Comparison of ENCODE assay signal across 13 cellular contexts in the genomic region with DNA sequence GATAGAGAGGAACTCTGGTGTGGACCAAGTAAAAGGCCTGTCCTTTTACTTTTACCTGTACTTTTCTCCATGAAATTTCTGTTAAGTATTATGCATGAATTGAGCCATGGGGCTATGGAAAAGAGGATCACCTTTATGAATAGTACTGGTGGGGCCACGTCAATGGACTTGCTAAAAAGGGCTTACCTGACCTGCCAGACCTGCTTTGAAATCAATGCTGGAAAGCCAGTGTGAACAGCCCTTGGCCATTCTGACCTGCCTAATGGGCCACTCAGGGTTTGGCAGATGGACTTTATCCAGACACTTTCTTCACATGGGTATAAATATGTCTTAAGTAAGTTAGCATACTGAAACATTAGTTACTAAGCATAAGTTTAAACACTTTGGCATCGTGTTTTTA. TPM values are rescaled to one million over a fixed set of nuclear protein-coding genes. Genes with fewer than 3 reads are reported as not detected.
A peak's percentile ranks its signal among the peaks of the same experiment; 100 is the strongest.
DNase-seq lines count a peak whose midpoint lies in the region; ATAC-seq, FAIRE-seq and TF ChIP-seq lines count a peak whose summit lies in the region.
"Had no signal": no experiment of that assay in that cellular context is flagged by ENCODE, and none has a peak within 500 bp of the region (broad histone marks: within the 10 kb centered on the region; RNA-seq: fewer than 3 reads in every experiment).

No MANE protein-coding gene starts in this region.

- in situ Hi-C loops in mammary epithelial cell (cut with MboI; ENCODE audit: low sequenced_read_pairs in 2 of 2): loop anchor here in 1 of 2 donors (10.0 kb wide), 1 partner anchor 323 kb away; a partner anchor contains a TSS

- peaks cover 11% of the 10 kb centered on the region for H3K4me1 ChIP-seq in mammary epithelial cell (ENCODE audit: insufficient read depth, low read length)
- H3K4me1 ChIP-seq in keratinocyte (ENCODE audit: control insufficient read depth, extremely low read depth, insufficient read depth, low read length): peaks cover 10% of the 10 kb centered on the region
- H3K4me1 ChIP-seq: A549, Peyer's patch had no signal

- H3K4me2 ChIP-seq in mammary epithelial cell (ENCODE audit: insufficient read depth, low read depth, low read length) (no peak overlapping the region), keratinocyte (ENCODE audit: control insufficient read depth, extremely low read depth, insufficient read depth, low read depth, low read length) (peak overlapping the region; percentile 72)
- H3K4me2 ChIP-seq: BLaER1 had no signal

- H3K9me3 Mint-ChIP-seq in progenitor cell of endocrine pancreas (ENCODE audit: low read depth): no peaks in the 10 kb centered on the region
- H3K9me3 Mint-ChIP-seq: CD4-positive, alpha-beta memory T cell had no signal

- POLR2A ChIA-PET in HEK293T (lab: Yijun Ruan, JAX): interaction anchor here (1.0 kb wide), 1 partner anchor 326 kb away, joined by 3 read pairs; a partner anchor contains a TSS

- H4K20me1 ChIP-seq in mammary epithelial cell (ENCODE audit: insufficient read depth, low read length): no peaks in the 10 kb centered on the region
- H4K20me1 ChIP-seq in keratinocyte (ENCODE audit: control insufficient read depth, extremely low read depth, insufficient read depth, low read length): no peaks in the 10 kb centered on the region
- H4K20me1 ChIP-seq: BLaER1 had no signal

- intact Hi-C loops in mammary epithelial cell (cut with micrococcal nuclease): loop anchor here (1.0 to 5.0 kb wide), 11 partner anchors 21 to 384 kb away; partner anchors contain the start of gene TRIM11

- no peak overlapping the region for H3K4me3 Mint-ChIP-seq in progenitor cell of endocrine pancreas (ENCODE audit: low read depth)

- CTCF ChIA-PET in HEK293T (lab: Yijun Ruan, JAX) (interaction anchor here (1.7 kb wide), 1 partner anchor 22 kb away, joined by 7 read pairs; the partner anchor contains the start of gene MRPL55), mammary epithelial cell (lab: Charles Lee; ENCODE audit: low non-redundant PET) (no interaction called here)

- TF ChIP-seq CTCF in mammary epithelial cell (conservative IDR thresholded peaks at IDR 0.05 in 1 of 2, IDR thresholded peaks at IDR 0.05 in 1 of 2; ENCODE audit: extremely low read depth in 1 of 2, insufficient read depth in 1 of 2, low read depth in 1 of 2, low read length in 2 of 2): no peak
- TF ChIP-seq CTCF in keratinocyte (optimal IDR thresholded peaks at IDR 0.05 in 1 of 3, IDR thresholded peaks at IDR 0.05 in 1 of 3, conservative IDR thresholded peaks at IDR 0.05 in 1 of 3; ENCODE audit: extremely low read depth in 1 of 3, insufficient read depth in 2 of 3, low read length in 3 of 3): no peak
- no peak for TF ChIP-seq CTCF in progenitor cell of endocrine pancreas (IDR thresholded peaks at IDR 0.05; ENCODE audit: unreplicated experiment)

- no peak for FAIRE-seq in keratinocyte (lab: Jason Lieb, UNC)

- peak overlapping the region; percentile 9 for H3K27ac ChIP-seq in mammary epithelial cell (ENCODE audit: insufficient read depth, low read depth, low read length)
- peak overlapping the region; percentile 33 for H3K27ac ChIP-seq in keratinocyte (ENCODE audit: control insufficient read depth, insufficient read depth, low read length)
- H3K27ac ChIP-seq: A549, BLaER1, KMS-11 had no signal

- peak overlapping the region; percentile 91 for H3K27ac Mint-ChIP-seq in progenitor cell of endocrine pancreas
- H3K27ac Mint-ChIP-seq: CD4-positive, alpha-beta memory T cell had no signal

- H3K27me3 ChIP-seq in mammary epithelial cell (ENCODE audit: insufficient read depth, low read length) (no peaks in the 10 kb centered on the region), keratinocyte (ENCODE audit: control insufficient read depth, extremely low read depth, insufficient read depth, low read length) (no peaks in the 10 kb centered on the region)
- H3K27me3 ChIP-seq: BLaER1, Peyer's patch had no signal

- WGBS in mammary epithelial cell (ENCODE audit: low coverage, missing lambda C conversion rate): 82% methylated on average over 2 of the region's 2 CpGs

- no TSS peak for BruUV-seq in mammary epithelial cell (replicated peaks; lab: Mats Ljungman, UMichigan)

- DNase-seq in HEK293T (ENCODE audit: extremely low spot score) (peak; percentile 2), mammary epithelial cell (no peak), keratinocyte (ENCODE audit: low read depth, low spot score) (no peak), progenitor cell of endocrine pancreas (ENCODE audit: low spot score, unreplicated experiment) (no peak), hepatic stellate cell (ENCODE audit: low spot score) (no peak)

- H3K36me3 Mint-ChIP-seq in progenitor cell of endocrine pancreas (ENCODE audit: insufficient read depth): no peaks in the 10 kb centered on the region
- H3K36me3 Mint-ChIP-seq: CD4-positive, alpha-beta memory T cell had no signal

- H3K9me3 ChIP-seq in mammary epithelial cell (replicated peaks; ENCODE audit: insufficient read depth, low read length): no peaks in the 10 kb centered on the region
- no peaks in the 10 kb centered on the region for H3K9me3 ChIP-seq in keratinocyte (ENCODE audit: control insufficient read depth, low read depth, low read length)
- H3K9me3 ChIP-seq: A549, BLaER1, Peyer's patch had no signal

- H2AFZ ChIP-seq in mammary epithelial cell (ENCODE audit: low read depth, low read length): peak overlapping the region; percentile 32
- peak overlapping the region; percentile 15 for H2AFZ ChIP-seq in keratinocyte (ENCODE audit: control insufficient read depth, low read length)

- H3K79me2 ChIP-seq in mammary epithelial cell (ENCODE audit: insufficient read depth, low read length) (no peaks in the 10 kb centered on the region), keratinocyte (ENCODE audit: control insufficient read depth, insufficient read depth, low read length) (no peaks in the 10 kb centered on the region)

- ATAC-seq in GM21360 (IDR thresholded peaks at IDR 0.05; ENCODE audit: unreplicated experiment): no peak
- ATAC-seq in GM21526 (IDR thresholded peaks at IDR 0.05; ENCODE audit: low FRiP score, unreplicated experiment): no peak
- no peak for ATAC-seq in HG03469 (IDR thresholded peaks at IDR 0.05; ENCODE audit: unreplicated experiment)

- no peaks in the 10 kb centered on the region for H3K9me1 ChIP-seq in keratinocyte (ENCODE audit: control insufficient read depth, extremely low read depth, insufficient read depth, low read length)

- H3K9ac ChIP-seq in mammary epithelial cell (ENCODE audit: insufficient read depth, low read length) (no peak overlapping the region), keratinocyte (ENCODE audit: control insufficient read depth, extremely low read depth, insufficient read depth, low read length) (no peak overlapping the region)
- H3K9ac ChIP-seq: BLaER1, KMS-11 had no signal

- peaks cover 6% of the 10 kb centered on the region for H3K4me1 Mint-ChIP-seq in progenitor cell of endocrine pancreas (ENCODE audit: low read depth)

- H3K4me3 ChIP-seq in mammary epithelial cell (replicated peaks in 1 of 3; ENCODE audit: insufficient read depth in 1 of 3, low read depth in 2 of 3, low read length in 3 of 3): no peak overlapping the region
- no peak overlapping the region for H3K4me3 ChIP-seq in keratinocyte (ENCODE audit: control insufficient read depth in 2 of 3, extremely low read depth in 1 of 3, insufficient read depth in 2 of 3, low read depth in 1 of 3, low read length in 3 of 3)
- H3K4me3 ChIP-seq: A549, BLaER1, Peyer's patch had no signal

- dilution Hi-C loops in mammary epithelial cell (cut with HindIII; ENCODE audit: low sequenced_read_pairs): no loop called here
- dilution Hi-C loops in keratinocyte (cut with MboI; ENCODE audit: extremely low pct_ligation_motif_present, low sequenced_read_pairs): no loop called here

- peaks cover 35% of the 10 kb centered on the region for H3K27me3 Mint-ChIP-seq in progenitor cell of endocrine pancreas

- H3K36me3 ChIP-seq in mammary epithelial cell (ENCODE audit: insufficient read depth, low read length): no peaks in the 10 kb centered on the region
- no peaks in the 10 kb centered on the region for H3K36me3 ChIP-seq in keratinocyte (ENCODE audit: control insufficient read depth in 2 of 2, extremely low read depth in 1 of 2, insufficient read depth in 2 of 2, low read length in 2 of 2)
- H3K36me3 ChIP-seq: BLaER1, Peyer's patch had no signal

RNA-seq across cellular contexts. Expression of gene GUK1, which starts 8.3 kb away (rescaled TPM):
- total RNA-seq in mammary epithelial cell (100 to 1,000 TPM; 229 to 242 TPM), progenitor cell of endocrine pancreas (96.3 and 101 TPM in 2 replicates)
- polyA plus RNA-seq in mammary epithelial cell (461 TPM), keratinocyte (412 to 877 TPM (median 450 TPM) in 3 replicates)
- polyA minus RNA-seq in mammary epithelial cell (86.1 TPM), keratinocyte (198 to 329 TPM (median 216 TPM) in 3 replicates)
- polyA plus RNA-seq in keratinocyte (2011; ENCODE audit: low read depth): 259 TPM
- 279 and 743 TPM in 2 replicates for polyA plus RNA-seq in keratinocyte (2011; cell fraction: cytosol; rRNA removed)
- 254 and 303 TPM in 2 replicates for polyA plus RNA-seq in keratinocyte (2011; cell fraction: nucleus; rRNA removed)
- polyA plus RNA-seq in keratinocyte (2012; ENCODE audit: low replicate concordance): 421 and 447 TPM in 2 replicates
- 557 TPM for polyA minus RNA-seq in keratinocyte (2011; cell fraction: cytosol; rRNA and poly(A)+ RNA removed)
- polyA minus RNA-seq in keratinocyte (2011; cell fraction: nucleus; rRNA and poly(A)+ RNA removed): 106 and 141 TPM in 2 replicates

RNA-seq across cellular contexts. Expression of gene GJC2, which starts 18.0 kb away (rescaled TPM):
- total RNA-seq in mammary epithelial cell (under 1 TPM; 0.33 to 0.47 TPM), progenitor cell of endocrine pancreas (1.7 and 2.1 TPM in 2 replicates)
- polyA plus RNA-seq in mammary epithelial cell (0.14 TPM), keratinocyte (0.37 to 0.63 TPM (median 0.58 TPM) in 3 replicates)
- polyA minus RNA-seq in mammary epithelial cell (not detected), keratinocyte (0.33 to 0.52 TPM (median 0.51 TPM) in 3 replicates)
- 0.39 TPM for polyA plus RNA-seq in keratinocyte (2011; ENCODE audit: low read depth)
- polyA plus RNA-seq in keratinocyte (2011; cell fraction: cytosol; rRNA removed): 0.17 and 0.52 TPM in 2 replicates
- 0.56 and 0.79 TPM in 2 replicates for polyA plus RNA-seq in keratinocyte (2011; cell fraction: nucleus; rRNA removed)
- 0.73 and 0.81 TPM in 2 replicates for polyA plus RNA-seq in keratinocyte (2012; ENCODE audit: low replicate concordance)
- 2.9 TPM for polyA minus RNA-seq in keratinocyte (2011; cell fraction: cytosol; rRNA and poly(A)+ RNA removed)
- polyA minus RNA-seq in keratinocyte (2011; cell fraction: nucleus; rRNA and poly(A)+ RNA removed): 0.31 and 1.1 TPM in 2 replicates
- polyA plus RNA-seq: CD4-positive, alpha-beta memory T cell had no signal

RNA-seq across cellular contexts. Expression of gene MRPL55, which starts 22.6 kb away (rescaled TPM):
- total RNA-seq in mammary epithelial cell (10 to 100 TPM; 37.7 to 42.3 TPM), progenitor cell of endocrine pancreas (50.3 and 52.3 TPM in 2 replicates)
- polyA plus RNA-seq in mammary epithelial cell (66.4 TPM), keratinocyte (28.4 to 53.7 TPM (median 49.3 TPM) in 3 replicates)
- polyA minus RNA-seq in mammary epithelial cell (11.7 TPM), keratinocyte (19.2 to 36.3 TPM (median 26.1 TPM) in 3 replicates)
- polyA plus RNA-seq in keratinocyte (2011; ENCODE audit: low read depth): 23.9 TPM
- polyA plus RNA-seq in keratinocyte (2011; cell fraction: cytosol; rRNA removed): 22.0 and 52.1 TPM in 2 replicates
- 47.4 and 62.3 TPM in 2 replicates for polyA plus RNA-seq in keratinocyte (2011; cell fraction: nucleus; rRNA removed)
- polyA plus RNA-seq in keratinocyte (2012; ENCODE audit: low replicate concordance): 34.4 and 51.8 TPM in 2 replicates
- polyA minus RNA-seq in keratinocyte (2011; cell fraction: cytosol; rRNA and poly(A)+ RNA removed): 48.9 TPM
- polyA minus RNA-seq in keratinocyte (2011; cell fraction: nucleus; rRNA and poly(A)+ RNA removed): 9.9 and 18.3 TPM in 2 replicates

RNA-seq across cellular contexts. Expression of gene C1orf35, which starts 28.6 kb away (rescaled TPM):
- 10 to 100 TPM in 1 of 2 donors, 1 to 10 TPM in 1; 5.7 to 19.6 TPM for total RNA-seq in mammary epithelial cell
- polyA plus RNA-seq in mammary epithelial cell: 14.5 TPM
- polyA minus RNA-seq in mammary epithelial cell: 9.7 TPM
- 8.2 to 11.9 TPM (median 10.0 TPM) in 3 replicates for polyA plus RNA-seq in keratinocyte
- 8.0 TPM for polyA plus RNA-seq in keratinocyte (2011; ENCODE audit: low read depth)
- polyA plus RNA-seq in keratinocyte (2011; cell fraction: cytosol; rRNA removed): 4.4 and 10.2 TPM in 2 replicates
- 21.2 and 27.6 TPM in 2 replicates for polyA plus RNA-seq in keratinocyte (2011; cell fraction: nucleus; rRNA removed)
- 12.5 and 16.4 TPM in 2 replicates for polyA plus RNA-seq in keratinocyte (2012; ENCODE audit: low replicate concordance)
- 0.99 to 7.7 TPM (median 1.2 TPM) in 3 replicates for polyA minus RNA-seq in keratinocyte
- 7.7 TPM for polyA minus RNA-seq in keratinocyte (2011; cell fraction: cytosol; rRNA and poly(A)+ RNA removed)
- polyA minus RNA-seq in keratinocyte (2011; cell fraction: nucleus; rRNA and poly(A)+ RNA removed): 2.4 and 2.8 TPM in 2 replicates
- total RNA-seq in progenitor cell of endocrine pancreas: 20.2 and 22.4 TPM in 2 replicates

RNA-seq across cellular contexts. Expression of gene IBA57, which starts 33.9 kb away (rescaled TPM):
- total RNA-seq in mammary epithelial cell: 1 to 10 TPM; 7.0 to 8.0 TPM
- polyA plus RNA-seq in mammary epithelial cell: 2.6 TPM
- 3.0 TPM for polyA minus RNA-seq in mammary epithelial cell
- 1.5 to 3.4 TPM (median 2.8 TPM) in 3 replicates for polyA plus RNA-seq in keratinocyte
- polyA plus RNA-seq in keratinocyte (2011; ENCODE audit: low read depth): 0.85 TPM
- polyA plus RNA-seq in keratinocyte (2011; cell fraction: cytosol; rRNA removed): 1.3 and 2.7 TPM in 2 replicates
- 3.7 and 5.4 TPM in 2 replicates for polyA plus RNA-seq in keratinocyte (2011; cell fraction: nucleus; rRNA removed)
- 1.3 and 3.6 TPM in 2 replicates for polyA plus RNA-seq in keratinocyte (2012; ENCODE audit: low replicate concordance)
- 1.6 to 3.0 TPM (median 1.9 TPM) in 3 replicates for polyA minus RNA-seq in keratinocyte
- 1.9 TPM for polyA minus RNA-seq in keratinocyte (2011; cell fraction: cytosol; rRNA and poly(A)+ RNA removed)
- polyA minus RNA-seq in keratinocyte (2011; cell fraction: nucleus; rRNA and poly(A)+ RNA removed): 3.6 and 3.9 TPM in 2 replicates
- 9.7 and 11.2 TPM in 2 replicates for total RNA-seq in progenitor cell of endocrine pancreas
